In genomic region chr12:57085999-57086950, GRCh38 we compare ENCODE assay signal across 8 cellular contexts. TPM values are rescaled to one million over a fixed set of nuclear protein-coding genes. Genes with fewer than 3 reads are reported as not detected.
DNase-seq lines count a peak whose midpoint lies in the region; ATAC-seq and TF ChIP-seq lines count a peak whose summit lies in the region.

No MANE protein-coding gene starts in this region.

- H3K27ac ChIP-seq in VCaP (peak overlapping the region; percentile 96), lung (ENCODE audit: low read depth in 1 of 2, low read length in 1 of 2) (peak overlapping the region; percentile 98 to 99)

- peak overlapping the region; percentile 44 for H3K4me3 ChIP-seq in lung

- peaks cover 0 to 8% of the 10 kb centered on the region in 2 donors for H3K4me1 ChIP-seq in lung (ENCODE audit: control insufficient read depth in 2 of 2, insufficient read depth in 2 of 2, low read length in 2 of 2)

- H3K4me3 Mint-ChIP-seq in dendritic cell treated with granulocyte-macrophage colony-stimulating factor and Interleukin-4, amounts not matched to agents 40 ng/mL and 50 ng/mL, for 4 days, result peak overlapping the region; percentile 98

- intact Hi-C loops in dendritic cell treated with granulocyte-macrophage colony-stimulating factor and Interleukin-4, amounts not matched to agents 40 ng/mL and 50 ng/mL, for 4 days (cut with micrococcal nuclease), result loop anchor here (10.0 kb wide), 1 partner anchor 451 kb away; the partner anchor contains the start of gene BAZ2A

- WGBS in lung, 2 donors, result 4 to 8% methylated on average over 24 of the region's 24 CpGs

- peak overlapping the region; percentile 99 for H3K27ac Mint-ChIP-seq in dendritic cell treated with granulocyte-macrophage colony-stimulating factor and Interleukin-4, amounts not matched to agents 40 ng/mL and 50 ng/mL, for 4 days

- DNase-seq in GDM1 (lab: John Stamatoyannopoulos, UW) (peak; percentile 20), LHCN-M2 (ENCODE audit: low read depth) (peak; percentile 72), lung (ENCODE audit: low spot score) (no peak), COLO668 (lab: John Stamatoyannopoulos, UW; ENCODE audit: unreplicated experiment) (no peak)
- DNase-seq in stimulated activated CD8-positive, alpha-beta memory T cell treated with anti-CD3 and anti-CD28 coated beads, Interleukin-4, amount 100 ng/mL, for 48 hours, result peak; percentile 73

- TF ChIP-seq CTCF in VCaP (conservative IDR thresholded peaks at IDR 0.05) (peak; percentile 68), lung (IDR thresholded peaks at IDR 0.05; ENCODE audit: control extremely low read depth, extremely low read depth) (peak; percentile 17)

- H3K4me1 Mint-ChIP-seq in dendritic cell treated with granulocyte-macrophage colony-stimulating factor and Interleukin-4, amounts not matched to agents 40 ng/mL and 50 ng/mL, for 4 days (ENCODE audit: low read depth), result peaks cover 48% of the 10 kb centered on the region

- peaks cover 0 to 4% of the 10 kb centered on the region in 2 donors for H3K36me3 ChIP-seq in lung (ENCODE audit: control insufficient read depth in 2 of 2, insufficient read depth in 2 of 2, low read length in 2 of 2)

- H3K27me3 ChIP-seq in lung (ENCODE audit: control insufficient read depth, insufficient read depth), result no peaks in the 10 kb centered on the region

- H3K36me3 Mint-ChIP-seq in dendritic cell treated with granulocyte-macrophage colony-stimulating factor and Interleukin-4, amounts not matched to agents 40 ng/mL and 50 ng/mL, for 4 days (ENCODE audit: low read depth), result peaks cover 43% of the 10 kb centered on the region

- no peak for ATAC-seq in lung (ENCODE audit: insufficient read depth, low FRiP score)
- no peak for ATAC-seq in GM21529 (IDR thresholded peaks at IDR 0.05; ENCODE audit: unreplicated experiment)

- no peaks in the 10 kb centered on the region for H3K9me3 ChIP-seq in lung (ENCODE audit: control insufficient read depth in 2 of 2, insufficient read depth in 1 of 2, low read length in 1 of 2)

- no peaks in the 10 kb centered on the region for H3K9me3 Mint-ChIP-seq in dendritic cell treated with granulocyte-macrophage colony-stimulating factor and Interleukin-4, amounts not matched to agents 40 ng/mL and 50 ng/mL, for 4 days

- H3K27me3 Mint-ChIP-seq in dendritic cell treated with granulocyte-macrophage colony-stimulating factor and Interleukin-4, amounts not matched to agents 40 ng/mL and 50 ng/mL, for 4 days, result no peaks in the 10 kb centered on the region

RNA-seq across cellular contexts. Expression of gene NAB2, which starts 2.6 kb away (rescaled TPM):
- total RNA-seq in LHCN-M2 (2014; rRNA removed), result 53.8 and 55.9 TPM in 2 replicates
- 42.8 TPM for polyA plus RNA-seq in LHCN-M2 (2012)
- 10 to 100 TPM; 45.2 to 51.3 TPM for total RNA-seq in lung
- polyA plus RNA-seq in lung, result 10 to 100 TPM; 16.7 to 32.5 TPM

RNA-seq across cellular contexts. Expression of gene NEMP1, which starts 7.7 kb away (rescaled TPM):
- total RNA-seq in LHCN-M2 (2014; rRNA removed) (29.3 and 37.3 TPM in 2 replicates), lung (10 to 100 TPM; 10.6 to 14.3 TPM)
- 6.9 TPM for polyA plus RNA-seq in LHCN-M2 (2012)
- 1 to 10 TPM; 3.7 to 4.8 TPM for polyA plus RNA-seq in lung

RNA-seq across cellular contexts. Expression of gene STAT6, which starts 24.9 kb away (rescaled TPM):
- total RNA-seq in LHCN-M2 (2014; rRNA removed) (82.6 and 89.3 TPM in 2 replicates), lung (100 to 1,000 TPM; 118 to 216 TPM)
- polyA plus RNA-seq in LHCN-M2 (2012), result 67.0 TPM
- polyA plus RNA-seq in lung, result 100 to 1,000 TPM; 150 to 199 TPM

RNA-seq across cellular contexts. Expression of gene MYO1A, which starts 36.3 kb away (rescaled TPM):
- total RNA-seq in LHCN-M2 (2014; rRNA removed) (0.06 TPM in 1 of 2 replicates, not detected in the other), lung (under 1 TPM; 0.09 to 0.67 TPM)
- not detected for polyA plus RNA-seq in LHCN-M2 (2012)
- polyA plus RNA-seq in lung, result under 1 TPM; 0.13 to 0.28 TPM

RNA-seq across cellular contexts. Expression of gene LRP1, which starts 42.0 kb away (rescaled TPM):
- 89.0 and 99.6 TPM in 2 replicates for total RNA-seq in LHCN-M2 (2014; rRNA removed)
- polyA plus RNA-seq in LHCN-M2 (2012), result 191 TPM
- total RNA-seq in lung, result 100 to 1,000 TPM; 166 to 338 TPM
- polyA plus RNA-seq in lung, result 10 to 100 TPM; 52.6 to 77.4 TPM

Comparison
In these comparisons a context has a peak if more than half of its experiments do, and no peak if none do; other contexts are left out.
1. DNase-seq: peak in GDM1 (single experiment), LHCN-M2 (single experiment) and stimulated activated CD8-positive, alpha-beta memory T cell treated with anti-CD3 and anti-CD28 coated beads, Interleukin-4, amount 100 ng/mL, for 48 hours (single experiment); none in lung (single experiment) and COLO668 (single experiment).